20 cellular contexts compared by ENCODE assay signal in genomic region chr2:437180-437579, GRCh38.
DNase-seq lines count a peak whose midpoint lies in the region; ATAC-seq, FAIRE-seq and TF ChIP-seq lines count a peak whose summit lies in the region.
"Had no signal": no experiment of that assay in that cellular context is flagged by ENCODE, and none has a peak within 500 bp of the region (broad histone marks: within the 10 kb centered on the region; RNA-seq: fewer than 3 reads in every experiment).

No MANE protein-coding gene starts in this region.

- H3K27ac ChIP-seq in HepG2 (ENCODE audit: extremely low read length, insufficient read depth, low read length) (no peak overlapping the region), right lobe of liver (no peak overlapping the region), MM.1S (ENCODE audit: low read length) (peak overlapping the region; percentile 73; the same call in 1 of the 2 replicates)
- H3K27ac ChIP-seq: HL-60, sigmoid colon, SJCRH30 had no signal

- H3K4me1 Mint-ChIP-seq in activated naive CD8-positive, alpha-beta T cell treated with anti-CD3 and anti-CD28 coated beads, Interleukin-2, amount 10 ng/mL, durations not matched to agents 7 days and 5 days = peaks cover 17% of the 10 kb centered on the region
- peaks cover 28 to 47% of the 10 kb centered on the region in 2 donors for H3K4me1 Mint-ChIP-seq in stimulated activated naive B cell treated with anti-CD40 and anti-IgM and Interleukin-4, amounts not matched to agents 10 μg/mL and 1 μg/mL and 100 μg/mL, for 72 hours

- H3K9ac ChIP-seq in HepG2 (ENCODE audit: insufficient read depth, low read depth, low read length) (no peak overlapping the region), MM.1S (ENCODE audit: low read length) (peak overlapping the region; percentile 49; the same call in 1 of the 2 replicates)

- in situ Hi-C loops in HepG2 (cut with HindIII; ENCODE audit: extremely low pct_ligation_motif_present, low pct_unique_long_range_greater_than_20kb) = no loop called here

- no peak for TF ChIP-seq POLR2A in HepG2 (IDR thresholded peaks at IDR 0.05; ENCODE audit: insufficient read depth in 1 of 2, low read depth in 2 of 2, low read length in 2 of 2)
- TF ChIP-seq POLR2A in right lobe of liver (IDR thresholded peaks at IDR 0.05) = no peak

- intact Hi-C loops in HepG2 (cut with micrococcal nuclease; ENCODE audit: unreplicated experiment) = no loop called here
- intact Hi-C loops in right lobe of liver (cut with DNase I) = no loop called here

- no peaks in the 10 kb centered on the region for H3K36me3 ChIP-seq in HepG2 (replicated peaks in 1 of 2; ENCODE audit: control insufficient read depth in 1 of 2, insufficient read depth in 2 of 2, low read length in 2 of 2)
- H3K36me3 ChIP-seq in right lobe of liver = no peaks in the 10 kb centered on the region
- no peaks in the 10 kb centered on the region for H3K36me3 ChIP-seq in MM.1S (replicated peaks; ENCODE audit: insufficient read depth, low read length)
- H3K36me3 ChIP-seq: pancreas, sigmoid colon, SJCRH30 had no signal

- H3K4me2 ChIP-seq in HepG2 (ENCODE audit: low read depth, low read length) (no peak overlapping the region), MM.1S (ENCODE audit: low read depth, low read length) (peak overlapping the region; percentile 61; the same call in 1 of the 2 replicates)

- no peaks in the 10 kb centered on the region for H3K9me2 ChIP-seq in MM.1S (replicated peaks; ENCODE audit: insufficient read depth, low read length)

- BruUV-seq in HepG2 (replicated peaks; lab: Mats Ljungman, UMichigan) = no TSS peak

- H3K9me3 Mint-ChIP-seq in activated naive CD8-positive, alpha-beta T cell treated with anti-CD3 and anti-CD28 coated beads, Interleukin-2, amount 10 ng/mL, durations not matched to agents 7 days and 5 days = no peaks in the 10 kb centered on the region
- no peaks in the 10 kb centered on the region for H3K9me3 Mint-ChIP-seq in stimulated activated naive B cell treated with anti-CD40 and anti-IgM and Interleukin-4, amounts not matched to agents 10 μg/mL and 1 μg/mL and 100 μg/mL, for 72 hours

- no peaks in the 10 kb centered on the region for H3K36me3 Mint-ChIP-seq in activated naive CD8-positive, alpha-beta T cell treated with anti-CD3 and anti-CD28 coated beads, Interleukin-2, amount 10 ng/mL, durations not matched to agents 7 days and 5 days
- H3K36me3 Mint-ChIP-seq in stimulated activated naive B cell treated with anti-CD40 and anti-IgM and Interleukin-4, amounts not matched to agents 10 μg/mL and 1 μg/mL and 100 μg/mL, for 72 hours = no peaks in the 10 kb centered on the region

- H2AFZ ChIP-seq in HepG2 (ENCODE audit: low read length) (no peak overlapping the region), MM.1S (ENCODE audit: low read length) (peak overlapping the region; percentile 29; the same call in 1 of the 2 replicates)

- no peak overlapping the region for H3K4me3 ChIP-seq in HepG2 (replicated peaks in 1 of 3; ENCODE audit: insufficient read depth in 1 of 3, low read depth in 2 of 3, low read length in 3 of 3)
- H3K4me3 ChIP-seq in right lobe of liver = no peak overlapping the region
- H3K4me3 ChIP-seq in MM.1S (ENCODE audit: low read length) = peak overlapping the region; percentile 47
- H3K4me3 ChIP-seq: sigmoid colon, SJCRH30 had no signal

- WGBS in HepG2 (ENCODE audit: low lambda C conversion rate) = 3% methylated on average over 5 of the region's 5 CpGs
- WGBS in right lobe of liver (ENCODE audit: insufficient coverage, low coverage, low lambda C conversion rate, missing lambda C conversion rate) = 72% methylated on average over 2 of the region's 5 CpGs

- POLR2A ChIA-PET in HepG2 (lab: Yijun Ruan, JAX) = no interaction called here
- POLR2A ChIA-PET in activated naive CD8-positive, alpha-beta T cell treated with anti-CD3 and anti-CD28 coated beads, Interleukin-2, amount 10 ng/mL, durations not matched to agents 7 days and 5 days (lab: Charles Lee) = no interaction called here

- FAIRE-seq in HepG2 (lab: Jason Lieb, UNC) = no peak
- FAIRE-seq: pancreas had no signal

- no peaks in the 10 kb centered on the region for H3K4me1 ChIP-seq in HepG2 (ENCODE audit: insufficient read depth, low read length)
- H3K4me1 ChIP-seq in right lobe of liver = no peaks in the 10 kb centered on the region
- no peaks in the 10 kb centered on the region for H3K4me1 ChIP-seq in MM.1S (ENCODE audit: low read length)
- H3K4me1 ChIP-seq: pancreas, sigmoid colon, SJCRH30 had no signal

- no peaks in the 10 kb centered on the region; the same call in 1 of the 2 replicates for H4K20me1 ChIP-seq in HepG2 (ENCODE audit: insufficient read depth, low read length)
- no peaks in the 10 kb centered on the region for H4K20me1 ChIP-seq in MM.1S (ENCODE audit: insufficient read depth, low read length)

- H3F3A ChIP-seq in MM.1S (ENCODE audit: insufficient read depth, low read length) = no peaks in the 10 kb centered on the region

- H3K27me3 ChIP-seq in HepG2 (ENCODE audit: control insufficient read depth in 1 of 2, insufficient read depth in 2 of 2, low read length in 2 of 2) = peaks cover 5 to 32% of the 10 kb centered on the region in 2 experiments
- H3K27me3 ChIP-seq in right lobe of liver = no peaks in the 10 kb centered on the region
- no peaks in the 10 kb centered on the region for H3K27me3 ChIP-seq in MM.1S (replicated peaks; ENCODE audit: insufficient read depth, low read length)
- H3K27me3 ChIP-seq: pancreas, SJCRH30 had no signal

- H3K27ac Mint-ChIP-seq in activated naive CD8-positive, alpha-beta T cell treated with anti-CD3 and anti-CD28 coated beads, Interleukin-2, amount 10 ng/mL, durations not matched to agents 7 days and 5 days = no peak overlapping the region
- H3K27ac Mint-ChIP-seq in stimulated activated naive B cell treated with anti-CD40 and anti-IgM and Interleukin-4, amounts not matched to agents 10 μg/mL and 1 μg/mL and 100 μg/mL, for 72 hours = no peak overlapping the region

- DNase-seq in HepG2 (ENCODE audit: low spot score) (no peak), right lobe of liver (no peak), MM.1S (no peak), NCI-H1092 (lab: John Stamatoyannopoulos, UW) (no peak), GM19238 (ENCODE audit: insufficient read length, low spot score) (no peak), HK-2 (ENCODE audit: unreplicated experiment) (no peak)
- no peak for DNase-seq in activated naive CD8-positive, alpha-beta T cell treated with anti-CD3 and anti-CD28 coated beads, Interleukin-2, amount 10 ng/mL, durations not matched to agents 7 days and 5 days
- no peak for DNase-seq in stimulated activated naive B cell treated with anti-CD40 and anti-IgM and Interleukin-4, amounts not matched to agents 10 μg/mL and 1 μg/mL and 100 μg/mL, for 72 hours
- DNase-seq: activated CD4-positive, alpha-beta T cell treated with anti-CD3 and anti-CD28 coated beads for 4 hours; activated T-cell treated with anti-CD3 and anti-CD28 coated beads, Interleukin-2, amount 50 U/mL, for 48 hours; Calu3; central memory CD4-positive, alpha-beta T cell; H7; left ventricle myocardium superior; pancreas; sigmoid colon; SJCRH30; stimulated activated CD4-positive, alpha-beta T cell treated with anti-CD3 and anti-CD28 coated beads, Interleukin-2, amount 100 ng/mL, for 24 hours; T1000 had no signal

- no peak for TF ChIP-seq RAD21 in HepG2 (CRISPR knock-in tag; IDR thresholded peaks at IDR 0.05)

- H3K79me2 ChIP-seq in HepG2 (ENCODE audit: insufficient read depth, low read length) = no peaks in the 10 kb centered on the region
- H3K79me2 ChIP-seq in MM.1S (ENCODE audit: low read length) = no peaks in the 10 kb centered on the region

- no peak for TF ChIP-seq CTCF in HepG2 (CRISPR knock-in tag; IDR thresholded peaks at IDR 0.05)
- no peak for TF ChIP-seq CTCF in right lobe of liver (IDR thresholded peaks at IDR 0.05)
- no peak for TF ChIP-seq CTCF in MM.1S (IDR thresholded peaks at IDR 0.05; ENCODE audit: low read length)

- no peaks in the 10 kb centered on the region for H3K9me3 ChIP-seq in HepG2 (ENCODE audit: low read length)
- H3K9me3 ChIP-seq in right lobe of liver = no peaks in the 10 kb centered on the region
- no peaks in the 10 kb centered on the region for H3K9me3 ChIP-seq in MM.1S (replicated peaks; ENCODE audit: insufficient read depth, low read length)
- H3K9me3 ChIP-seq: pancreas, sigmoid colon, SJCRH30 had no signal

- no peaks in the 10 kb centered on the region for H3K27me3 Mint-ChIP-seq in activated naive CD8-positive, alpha-beta T cell treated with anti-CD3 and anti-CD28 coated beads, Interleukin-2, amount 10 ng/mL, durations not matched to agents 7 days and 5 days
- no peaks in the 10 kb centered on the region for H3K27me3 Mint-ChIP-seq in stimulated activated naive B cell treated with anti-CD40 and anti-IgM and Interleukin-4, amounts not matched to agents 10 μg/mL and 1 μg/mL and 100 μg/mL, for 72 hours

- no peak for TF ChIP-seq EP300 in HepG2 (IDR thresholded peaks at IDR 0.05; ENCODE audit: low read depth in 2 of 2, low read length in 2 of 2)
- TF ChIP-seq EP300 in HepG2 (CRISPR knock-in tag; IDR thresholded peaks at IDR 0.05; ENCODE audit: borderline replicate concordance) = no peak

- ATAC-seq in HepG2 (no peak), right lobe of liver (no peak)
- ATAC-seq in activated naive CD8-positive, alpha-beta T cell treated with anti-CD3 and anti-CD28 coated beads, Interleukin-2, amount 10 ng/mL, durations not matched to agents 7 days and 5 days (ENCODE audit: low read depth) = no peak
- no peak for ATAC-seq in stimulated activated naive B cell treated with anti-CD40 and anti-IgM and Interleukin-4, amounts not matched to agents 10 μg/mL and 1 μg/mL and 100 μg/mL, for 72 hours (replicated peaks)
- ATAC-seq: left ventricle myocardium superior had no signal

- CTCF ChIA-PET in HepG2 (lab: Yijun Ruan, JAX; ENCODE audit: low intra/inter-chr PET ratio, low total read pairs) = no interaction called here

- peak overlapping the region; percentile 75 for H3K4me3 Mint-ChIP-seq in activated naive CD8-positive, alpha-beta T cell treated with anti-CD3 and anti-CD28 coated beads, Interleukin-2, amount 10 ng/mL, durations not matched to agents 7 days and 5 days
- peak overlapping the region; percentile 11 to 81 for H3K4me3 Mint-ChIP-seq in stimulated activated naive B cell treated with anti-CD40 and anti-IgM and Interleukin-4, amounts not matched to agents 10 μg/mL and 1 μg/mL and 100 μg/mL, for 72 hours

TF ChIP-seq in HepG2, 621 proteins besides CTCF, POLR2A, EP300 and RAD21:
- TF ChIP-seq ZNF160 (CRISPR knock-in tag; IDR thresholded peaks at IDR 0.05) = no peak
- TF ChIP-seq ZKSCAN1 (IDR thresholded peaks at IDR 0.05; ENCODE audit: low read length) = peak; percentile 89
